In genomic region chr17:41737680-41738023, GRCh38 we compare ENCODE assay signal across 1 cellular context.
TF ChIP-seq lines count a peak whose summit lies in the region.

No MANE protein-coding gene starts in this region.

TF ChIP-seq in GM23338, 12 proteins besides CTCF, POLR2A, EP300 and RAD21:
- no peak for TF ChIP-seq ZNF462 (CRISPR knock-in tag; IDR thresholded peaks at IDR 0.05)
- TF ChIP-seq ZNF331 (CRISPR knock-in tag; IDR thresholded peaks at IDR 0.05; ENCODE audit: low read depth) = no peak
- TF ChIP-seq POLR2AphosphoS5 (IDR thresholded peaks at IDR 0.05; ENCODE audit: low read depth) = no peak
- TF ChIP-seq JUNB (IDR thresholded peaks at IDR 0.05; ENCODE audit: unreplicated experiment) = no peak
- TF ChIP-seq EZH2phosphoT487 (IDR thresholded peaks at IDR 0.05; ENCODE audit: unreplicated experiment) = no peak
- TF ChIP-seq ETS1 (IDR thresholded peaks at IDR 0.05) = no peak
- no peak for TF ChIP-seq EZH2 (IDR thresholded peaks at IDR 0.05; ENCODE audit: low read depth, unreplicated experiment)
- TF ChIP-seq NANOG (IDR thresholded peaks at IDR 0.05; ENCODE audit: borderline replicate concordance) = no peak
- TF ChIP-seq REST (IDR thresholded peaks at IDR 0.05; ENCODE audit: unreplicated experiment) = no peak
- no peak for TF ChIP-seq ZNF114 (CRISPR knock-in tag; IDR thresholded peaks at IDR 0.05)
- no peak for TF ChIP-seq CREB1 (CRISPR knock-in tag; IDR thresholded peaks at IDR 0.05; ENCODE audit: low read depth)
- no peak for TF ChIP-seq STAT1 (IDR thresholded peaks at IDR 0.05; ENCODE audit: unreplicated experiment)
